ENCODE assay signal across 1 cellular context in genomic region chr13:29140277-29140676, GRCh38.
A peak's percentile ranks its signal among the peaks of the same experiment; 100 is the strongest.
TF ChIP-seq lines count a peak whose summit lies in the region.

No MANE protein-coding gene starts in this region.

TF ChIP-seq in SK-N-SH, 30 proteins besides CTCF, POLR2A, EP300 and RAD21 (continued from another document):
- TF ChIP-seq ZBTB33 (IDR thresholded peaks at IDR 0.05; ENCODE audit: borderline replicate concordance, low read depth): no peak
- peak; percentile 89 for TF ChIP-seq TCF12 (IDR thresholded peaks at IDR 0.05)
- no peak for TF ChIP-seq REST (IDR thresholded peaks at IDR 0.05; ENCODE audit: low read depth, low read length)
- no peak for TF ChIP-seq JUND (IDR thresholded peaks at IDR 0.05)
